Comparison of ENCODE assay signal across 8 cellular contexts in the genomic region with DNA sequence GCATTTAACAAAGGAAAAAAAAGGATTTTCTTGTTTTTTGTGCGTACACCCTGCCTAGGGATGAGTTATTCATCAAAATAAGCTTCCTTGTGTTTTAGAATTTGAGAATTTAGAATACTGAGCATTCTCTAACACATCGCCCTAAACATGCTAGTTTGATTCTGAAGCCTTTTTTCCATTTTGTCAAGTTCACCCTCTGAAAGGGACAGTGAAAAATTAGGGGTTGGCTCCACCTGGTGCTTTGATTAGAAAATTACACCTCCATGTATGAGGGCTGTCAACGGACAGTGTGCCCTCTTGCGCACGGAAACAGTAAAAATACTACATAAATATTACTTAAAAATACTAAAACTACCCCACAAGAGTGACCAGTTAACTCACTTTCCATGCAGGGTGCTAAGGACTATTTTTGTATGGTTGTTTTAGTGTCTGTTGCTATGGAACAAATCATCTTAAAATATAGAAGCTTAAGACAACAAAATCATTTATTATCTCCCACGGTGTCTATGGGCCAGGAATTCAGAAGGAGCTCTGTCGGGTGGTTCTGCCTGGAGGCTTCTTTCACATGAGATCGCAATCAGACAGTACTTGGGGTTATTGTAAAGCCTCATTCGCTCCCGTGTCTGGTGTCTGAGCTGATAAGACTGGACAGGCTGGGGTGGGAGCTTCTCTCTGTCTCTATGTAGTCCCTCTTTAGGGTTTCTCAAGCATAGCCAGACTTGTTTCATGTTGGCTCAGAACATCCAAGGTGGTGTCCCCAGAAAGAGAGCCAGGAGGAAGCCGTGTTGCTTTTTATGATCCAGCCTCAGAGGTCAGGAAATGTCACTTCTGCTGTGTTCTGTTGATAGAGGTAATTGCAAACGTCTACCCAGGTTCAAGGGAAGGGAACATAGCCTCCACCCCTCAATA. TPM values are rescaled to one million over a fixed set of nuclear protein-coding genes. Genes with fewer than 3 reads are reported as not detected.
DNase-seq lines count a peak whose midpoint lies in the region; ATAC-seq and TF ChIP-seq lines count a peak whose summit lies in the region.

No MANE protein-coding gene starts in this region.

- DNase-seq in AML-193 (lab: John Stamatoyannopoulos, UW) (peak; percentile 90 to 93), NCI-H446 treated with DMSO at 0.1 percent for 48 hours (lab: John Stamatoyannopoulos, UW) (peak; percentile 65), coronary artery (ENCODE audit: low spot score) (no peak), lower lobe of right lung (no peak)
- peak; percentile 41 for DNase-seq in activated CD4-positive, alpha-beta T cell treated with anti-CD3 and anti-CD28 coated beads for 1 hour
- peak; percentile 17 for DNase-seq in stimulated activated CD8-positive, alpha-beta memory T cell treated with anti-CD3 and anti-CD28 coated beads, Interleukin-12 subunit alpha, Interleukin-12 subunit beta, amount 100 ng/mL, for 24 hours (ENCODE audit: extremely low read depth)

- intact Hi-C loops in lower lobe of right lung (cut with DNase I), result loop anchor here (10.0 kb wide), 1 partner anchor 352 kb away; no protein-coding TSS in a partner anchor

- ATAC-seq in GM18870 (IDR thresholded peaks at IDR 0.05; ENCODE audit: unreplicated experiment) (peak; percentile 62), HG03354 (IDR thresholded peaks at IDR 0.05; ENCODE audit: poor library complexity, severe bottlenecking, unreplicated experiment) (peak; percentile 61), lower lobe of right lung (peak; percentile 92)

- H3K27me3 ChIP-seq in lower lobe of right lung (ENCODE audit: low read depth), result no peaks in the 10 kb centered on the region

- H3K4me3 ChIP-seq in coronary artery (no peak overlapping the region), lower lobe of right lung (no peak overlapping the region)

- no peak overlapping the region for H3K27ac ChIP-seq in coronary artery
- H3K27ac ChIP-seq in lower lobe of right lung, result peak overlapping the region; percentile 59

- TF ChIP-seq CTCF in coronary artery (IDR thresholded peaks at IDR 0.05), result peak; percentile 71
- TF ChIP-seq CTCF in lower lobe of right lung (IDR thresholded peaks at IDR 0.05), result peak; percentile 92

- H3K36me3 ChIP-seq in lower lobe of right lung, result no peaks in the 10 kb centered on the region

- peaks cover 23% of the 10 kb centered on the region for H3K4me1 ChIP-seq in lower lobe of right lung

- no peaks in the 10 kb centered on the region for H3K9me3 ChIP-seq in lower lobe of right lung

RNA-seq across cellular contexts. Expression of a gene that starts 41.1 kb away (rescaled TPM):
- 12.4 TPM for total RNA-seq in lower lobe of right lung

Comparison
In these comparisons a context has a peak if more than half of its experiments do, and no peak if none do; other contexts are left out.
1. DNase-seq: peak in AML-193 (2 of 2), NCI-H446 treated with DMSO at 0.1 percent for 48 hours (single experiment), activated CD4-positive, alpha-beta T cell treated with anti-CD3 and anti-CD28 coated beads for 1 hour (single experiment) and stimulated activated CD8-positive, alpha-beta memory T cell treated with anti-CD3 and anti-CD28 coated beads, Interleukin-12 subunit alpha, Interleukin-12 subunit beta, amount 100 ng/mL, for 24 hours (single experiment); none in coronary artery (single experiment) and lower lobe of right lung (single experiment).
2. Peak in every context shown above with its lines, with median percentiles within 50 percentile points of each other: ATAC-seq.